ENCODE assay signal across 29 cellular contexts in the genomic region with DNA sequence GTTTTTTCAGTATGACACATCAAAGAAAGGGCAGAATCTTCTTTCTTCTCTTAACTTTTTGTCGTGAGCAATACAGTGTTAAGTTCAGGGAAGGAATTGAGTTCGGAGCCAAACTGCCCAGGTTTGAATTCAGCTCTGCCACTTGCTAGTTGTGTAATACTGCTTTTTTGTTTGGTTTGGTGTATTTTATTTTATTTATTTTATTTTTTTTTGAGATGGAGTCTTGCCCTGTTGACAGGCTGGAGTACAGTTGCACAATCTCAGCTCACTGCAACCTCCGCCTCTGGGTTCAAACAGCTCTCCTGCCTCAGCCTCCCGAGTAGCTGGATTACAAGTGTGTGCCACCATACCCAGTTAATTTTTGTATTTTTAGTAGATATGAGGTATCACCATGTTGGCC.
"Had no signal": no experiment of that assay in that cellular context is flagged by ENCODE, and none has a peak within 500 bp of the region (broad histone marks: within the 10 kb centered on the region; RNA-seq: fewer than 3 reads in every experiment).

No MANE protein-coding gene starts in this region.

- H3K4me1 Mint-ChIP-seq: stimulated activated naive CD8-positive, alpha-beta T cell treated with anti-CD3 and anti-CD28 coated beads, Interleukin-15, amount 100 ng/mL, for 72 hours had no signal

- H3K27ac ChIP-seq: stomach, suprapubic skin, testis, thoracic aorta, thyroid gland, tibial artery, tibial nerve, transverse colon, upper lobe of left lung, upper lobe of right lung, uterus, vagina had no signal

- FAIRE-seq: urothelium cell line had no signal

- H3K36me3 ChIP-seq: stomach, suprapubic skin, thoracic aorta, thyroid gland, tibial artery, tibial nerve, transverse colon, upper lobe of left lung, upper lobe of right lung, uterus, vagina had no signal

- H3K27me3 ChIP-seq: testis, thyroid gland, transverse colon, uterus, vagina had no signal

- H3K36me3 Mint-ChIP-seq: stimulated activated effector memory CD8-positive, alpha-beta T cell treated with anti-CD3 and anti-CD28 coated beads, Interleukin-12 subunit alpha, Interleukin-12 subunit beta, amount 100 ng/mL, for 72 hours; type B pancreatic cell had no signal

- H3K9me3 Mint-ChIP-seq: stimulated activated effector memory CD8-positive, alpha-beta T cell treated with anti-CD3 and anti-CD28 coated beads, Interleukin-12 subunit alpha, Interleukin-12 subunit beta, amount 100 ng/mL, for 72 hours; stimulated activated memory B cell treated with anti-CD40 and anti-IgM and Interleukin-4, amounts not matched to agents 10 μg/mL and 1 μg/mL and 100 μg/mL, for 72 hours; stimulated activated naive B cell treated with anti-CD40 and anti-IgM and Interleukin-4, amounts not matched to agents 10 μg/mL and 1 μg/mL and 100 μg/mL, for 72 hours; stimulated activated naive CD8-positive, alpha-beta T cell treated with anti-CD3 and anti-CD28 coated beads, Interleukin-15, amount 100 ng/mL, for 72 hours; stimulated activated naive CD8-positive, alpha-beta T cell treated with anti-CD3 and anti-CD28 coated beads, Interleukin-15, Interleukin-2, amounts not matched to agents 100 ng/mL and 50 ng/mL, for 24 hours; type B pancreatic cell had no signal

- H3K27ac Mint-ChIP-seq: stimulated activated effector memory CD8-positive, alpha-beta T cell treated with anti-CD3 and anti-CD28 coated beads, Interleukin-12 subunit alpha, Interleukin-12 subunit beta, amount 100 ng/mL, for 72 hours; stimulated activated memory B cell treated with anti-CD40 and anti-IgM and Interleukin-4, amounts not matched to agents 10 μg/mL and 1 μg/mL and 100 μg/mL, for 72 hours; stimulated activated naive B cell treated with anti-CD40 and anti-IgM and Interleukin-4, amounts not matched to agents 10 μg/mL and 1 μg/mL and 100 μg/mL, for 72 hours; stimulated activated naive CD8-positive, alpha-beta T cell treated with anti-CD3 and anti-CD28 coated beads, Interleukin-15, amount 100 ng/mL, for 72 hours; stimulated activated naive CD8-positive, alpha-beta T cell treated with anti-CD3 and anti-CD28 coated beads, Interleukin-15, Interleukin-2, amounts not matched to agents 100 ng/mL and 50 ng/mL, for 24 hours; type B pancreatic cell had no signal

- H3K4me3 Mint-ChIP-seq: stimulated activated effector memory CD8-positive, alpha-beta T cell treated with anti-CD3 and anti-CD28 coated beads, Interleukin-12 subunit alpha, Interleukin-12 subunit beta, amount 100 ng/mL, for 72 hours; stimulated activated memory B cell treated with anti-CD40 and anti-IgM and Interleukin-4, amounts not matched to agents 10 μg/mL and 1 μg/mL and 100 μg/mL, for 72 hours; stimulated activated naive B cell treated with anti-CD40 and anti-IgM and Interleukin-4, amounts not matched to agents 10 μg/mL and 1 μg/mL and 100 μg/mL, for 72 hours; stimulated activated naive CD8-positive, alpha-beta T cell treated with anti-CD3 and anti-CD28 coated beads, Interleukin-15, amount 100 ng/mL, for 72 hours; stimulated activated naive CD8-positive, alpha-beta T cell treated with anti-CD3 and anti-CD28 coated beads, Interleukin-15, Interleukin-2, amounts not matched to agents 100 ng/mL and 50 ng/mL, for 24 hours; type B pancreatic cell had no signal

- H3K9me3 ChIP-seq: stomach, suprapubic skin, testis, thoracic aorta, thyroid gland, tibial artery, tibial nerve, transverse colon, upper lobe of left lung, upper lobe of right lung, uterus, vagina had no signal

- DNase-seq: stimulated activated CD4-positive, alpha-beta T cell treated with anti-CD3 and anti-CD28 coated beads, Interleukin-2, amount 100 ng/mL, for 48 hours; stimulated activated CD4-positive, alpha-beta T cell treated with anti-CD3 and anti-CD28 coated beads, Interleukin-4, amount 100 ng/mL, for 1 hour; stimulated activated CD4-positive, alpha-beta T cell treated with anti-CD3 and anti-CD28 coated beads, Interleukin-4, amount 100 ng/mL, for 24 hours; stimulated activated CD4-positive, alpha-beta T cell treated with anti-CD3 and anti-CD28 coated beads, Interleukin-4, amount 100 ng/mL, for 4 hours; stimulated activated CD8-positive, alpha-beta memory T cell treated with anti-CD3 and anti-CD28 coated beads, Interleukin-4, amount 100 ng/mL, for 48 hours; stimulated activated naive B cell treated with anti-CD40 and anti-IgM and Interleukin-4, amounts not matched to agents 10 μg/mL and 1 μg/mL and 100 μg/mL, for 72 hours; stimulated activated naive CD4-positive, alpha-beta T cell; stimulated activated naive CD4-positive, alpha-beta T cell treated with Interleukin-2 at 50 U/mL for 16 hours; stimulated activated naive CD8-positive, alpha-beta T cell treated with anti-CD3 and anti-CD28 coated beads, Interleukin-15, amount 100 ng/mL, for 72 hours; stimulated activated naive CD8-positive, alpha-beta T cell treated with anti-CD3 and anti-CD28 coated beads, Interleukin-15, Interleukin-2, amounts not matched to agents 100 U/mL and 50 U/mL, for 24 hours; stomach; substantia nigra; testis; thyroid gland; tibial artery; transverse colon; trophoblast cell; upper lobe of left lung; upper lobe of right lung; uterus had no signal

- H3K4me3 ChIP-seq: stomach, suprapubic skin, testis, thoracic aorta, thyroid gland, tibial artery, tibial nerve, transverse colon, upper lobe of left lung, upper lobe of right lung, uterus, vagina had no signal

- H3K4me1 ChIP-seq: testis, uterus had no signal

- ATAC-seq: stimulated activated effector memory CD8-positive, alpha-beta T cell treated with anti-CD3 and anti-CD28 coated beads, Interleukin-12 subunit alpha, Interleukin-12 subunit beta, amount 100 ng/mL, for 72 hours; stimulated activated memory B cell treated with anti-CD40 and anti-IgM and Interleukin-4, amounts not matched to agents 10 μg/mL and 1 μg/mL and 100 μg/mL, for 72 hours; stimulated activated naive B cell treated with anti-CD40 and anti-IgM and Interleukin-4, amounts not matched to agents 10 μg/mL and 1 μg/mL and 100 μg/mL, for 72 hours; stimulated activated naive CD8-positive, alpha-beta T cell treated with anti-CD3 and anti-CD28 coated beads, Interleukin-15, amount 100 ng/mL, for 72 hours; stimulated activated naive CD8-positive, alpha-beta T cell treated with anti-CD3 and anti-CD28 coated beads, Interleukin-15, Interleukin-2, amounts not matched to agents 100 U/mL and 50 U/mL, for 24 hours; upper lobe of right lung had no signal
